14 cellular contexts compared by ENCODE assay signal in genomic region chr1:65691152-65691900, GRCh38.
DNase-seq lines count a peak whose midpoint lies in the region; ATAC-seq, FAIRE-seq and TF ChIP-seq lines count a peak whose summit lies in the region.
"Had no signal": no experiment of that assay in that cellular context is flagged by ENCODE, and none has a peak within 500 bp of the region (broad histone marks: within the 10 kb centered on the region; RNA-seq: fewer than 3 reads in every experiment).

No MANE protein-coding gene starts in this region.

- no peaks in the 10 kb centered on the region for H3K36me3 Mint-ChIP-seq in CD8-positive, alpha-beta T cell

- no peak for TF ChIP-seq RAD21 in K562 (CRISPR knock-in tag; conservative IDR thresholded peaks at IDR 0.05 in 1 of 2, IDR thresholded peaks at IDR 0.05 in 1 of 2)

- peaks cover 4% of the 10 kb centered on the region for H3K4me1 Mint-ChIP-seq in CD8-positive, alpha-beta T cell (ENCODE audit: low read depth)

- no peaks in the 10 kb centered on the region for H3K79me2 ChIP-seq in K562 (ENCODE audit: control insufficient read depth, insufficient read depth, low read length)

- H3K36me3 ChIP-seq in right atrium auricular region: no peaks in the 10 kb centered on the region
- H3K36me3 ChIP-seq in K562 (ENCODE audit: control insufficient read depth, insufficient read depth, low read length): no peaks in the 10 kb centered on the region
- no peaks in the 10 kb centered on the region for H3K36me3 ChIP-seq in aorta (ENCODE audit: control insufficient read depth in 1 of 2, insufficient read depth in 2 of 2, low read length in 1 of 2)
- no peaks in the 10 kb centered on the region for H3K36me3 ChIP-seq in mucosa of descending colon (ENCODE audit: low read depth)
- H3K36me3 ChIP-seq in CD8-positive, alpha-beta T cell (ENCODE audit: insufficient read depth, low read length): no peaks in the 10 kb centered on the region
- H3K36me3 ChIP-seq: Peyer's patch had no signal

- no peak overlapping the region for H3K27ac Mint-ChIP-seq in CD8-positive, alpha-beta T cell
- H3K27ac Mint-ChIP-seq: WTC11 had no signal

- no peak for FAIRE-seq in K562 (lab: Jason Lieb, UNC)
- no peak for FAIRE-seq in RCC 7860 (lab: Jason Lieb, UNC)
- FAIRE-seq: endometrium, G401.6 had no signal

- peak; percentile 62 for ATAC-seq in Right ventricle myocardium superior (ENCODE audit: poor library complexity)
- no peak for ATAC-seq in K562
- ATAC-seq in aorta (ENCODE audit: low FRiP score): peak; percentile 12
- ATAC-seq in mucosa of descending colon: no peak
- no peak for ATAC-seq in CD8-positive, alpha-beta T cell
- ATAC-seq: WTC11 had no signal

- no peak for TF ChIP-seq POLR2A in K562 (conservative IDR thresholded peaks at IDR 0.05)

- H3K4me3 Mint-ChIP-seq in CD8-positive, alpha-beta T cell: no peak overlapping the region
- H3K4me3 Mint-ChIP-seq: WTC11 had no signal

- no peaks in the 10 kb centered on the region for H3K9me3 ChIP-seq in right atrium auricular region
- no peaks in the 10 kb centered on the region for H3K9me3 ChIP-seq in K562 (replicated peaks; ENCODE audit: control insufficient read depth, insufficient read depth, low read depth, low read length)
- no peaks in the 10 kb centered on the region for H3K9me3 ChIP-seq in aorta (ENCODE audit: control insufficient read depth, low read length)
- no peaks in the 10 kb centered on the region for H3K9me3 ChIP-seq in mucosa of descending colon
- H3K9me3 ChIP-seq in CD8-positive, alpha-beta T cell (ENCODE audit: low read length): no peaks in the 10 kb centered on the region
- H3K9me3 ChIP-seq: Peyer's patch had no signal

- peak overlapping the region in 1 of 2 donors; percentile 29 for H3K27ac ChIP-seq in right atrium auricular region
- no peak overlapping the region for H3K27ac ChIP-seq in K562 (ENCODE audit: extremely low read depth, low read depth, low read length)
- peak overlapping the region in 1 of 2 donors; percentile 48 for H3K27ac ChIP-seq in aorta (ENCODE audit: low read depth in 1 of 2, low read length in 2 of 2)
- H3K27ac ChIP-seq in CD8-positive, alpha-beta T cell (ENCODE audit: low read depth, low read length): no peak overlapping the region
- H3K27ac ChIP-seq: Peyer's patch had no signal

- CTCF ChIA-PET in K562 (lab: Yijun Ruan, JAX; ENCODE audit: low intra/inter-chr PET ratio): no interaction called here
- CTCF ChIA-PET in CD8-positive, alpha-beta T cell (lab: Charles Lee): interaction anchor here (0.8 to 1.6 kb wide), 3 partner anchors 12 to 476 kb away, joined by 3 to 6 read pairs (median 5); no protein-coding TSS in a partner anchor

- no TSS peak for BruUV-seq in K562 (replicated peaks; lab: Mats Ljungman, UMichigan)

- POLR2A ChIA-PET in K562 (lab: Yijun Ruan, JAX): interaction anchor here (0.7 to 1.1 kb wide), 6 partner anchors 13 to 1459 kb away, joined by 3 to 4 read pairs (median 3); partner anchors contain the start of genes LEPR and LEPROT
- POLR2A ChIA-PET in CD8-positive, alpha-beta T cell (lab: Charles Lee): no interaction called here

- no peak overlapping the region for H3K9ac ChIP-seq in K562 (ENCODE audit: insufficient read depth in 1 of 2, low read depth in 2 of 2, low read length in 2 of 2)

- no peaks in the 10 kb centered on the region for H3K27me3 ChIP-seq in right atrium auricular region
- H3K27me3 ChIP-seq in K562 (ENCODE audit: control insufficient read depth in 2 of 2, insufficient read depth in 2 of 2, low read length in 2 of 2): no peaks in the 10 kb centered on the region
- no peaks in the 10 kb centered on the region for H3K27me3 ChIP-seq in aorta (ENCODE audit: control insufficient read depth in 1 of 2, insufficient read depth in 2 of 2, low read length in 1 of 2)
- H3K27me3 ChIP-seq in CD8-positive, alpha-beta T cell (ENCODE audit: insufficient read depth, low read length): no peaks in the 10 kb centered on the region
- H3K27me3 ChIP-seq: Peyer's patch had no signal

- TF ChIP-seq CTCF in right atrium auricular region (IDR thresholded peaks at IDR 0.05) (no peak), K562 (IDR thresholded peaks at IDR 0.05 in 2 of 3, conservative IDR thresholded peaks at IDR 0.05 in 1 of 3; ENCODE audit: insufficient read depth in 2 of 3, low read depth in 1 of 3, low read length in 3 of 3) (no peak), mucosa of descending colon (IDR thresholded peaks at IDR 0.05) (no peak)
- TF ChIP-seq CTCF in CD8-positive, alpha-beta T cell (IDR thresholded peaks at IDR 0.05): no peak

- H3K4me3 ChIP-seq in right atrium auricular region (no peak overlapping the region), K562 (no peak overlapping the region), aorta (ENCODE audit: low read length in 2 of 2) (no peak overlapping the region), mucosa of descending colon (no peak overlapping the region)
- no peak overlapping the region for H3K4me3 ChIP-seq in CD8-positive, alpha-beta T cell (ENCODE audit: low read depth, low read length)
- H3K4me3 ChIP-seq: Peyer's patch, skin epidermis had no signal

- no peak for TF ChIP-seq EP300 in K562 (IDR thresholded peaks at IDR 0.05; ENCODE audit: low read length)

- in situ Hi-C loops in K562 (cut with MboI): loop anchor here (10.0 kb wide), 1 partner anchor 257 kb away; no protein-coding TSS in a partner anchor

- no peaks in the 10 kb centered on the region for H3K9me3 Mint-ChIP-seq in CD8-positive, alpha-beta T cell

- no peaks in the 10 kb centered on the region for H4K20me1 ChIP-seq in K562 (replicated peaks; ENCODE audit: control insufficient read depth, insufficient read depth, low read length)

- no peaks in the 10 kb centered on the region for H3K9me1 ChIP-seq in K562 (ENCODE audit: control insufficient read depth, insufficient read depth, low read length)

- peak overlapping the region; percentile 17; the same call in 1 of the 2 replicates for H2AFZ ChIP-seq in K562 (ENCODE audit: low read depth, low read length)

- H3K4me2 ChIP-seq in K562 (ENCODE audit: insufficient read depth, low read length): no peak overlapping the region

- 35% methylated on average over 6 of the region's 6 CpGs for WGBS in K562 (ENCODE audit: insufficient coverage, low coverage, missing lambda C conversion rate)
- 13 to 14% methylated on average over 6 of the region's 6 CpGs for WGBS in aorta, 2 donors

- H3K27me3 Mint-ChIP-seq in CD8-positive, alpha-beta T cell (ENCODE audit: low read depth): peaks cover 7% of the 10 kb centered on the region

- H3K4me1 ChIP-seq in right atrium auricular region (peaks cover 0 to 19% of the 10 kb centered on the region in 2 donors), K562 (replicated peaks in 1 of 2; ENCODE audit: control insufficient read depth in 2 of 2, insufficient read depth in 2 of 2, low read length in 2 of 2) (peaks cover 0 to 11% of the 10 kb centered on the region in 2 experiments; a peak in 2 of 5 replicates), aorta (ENCODE audit: control insufficient read depth in 1 of 2, insufficient read depth in 2 of 2, low read length in 2 of 2) (peaks cover 3 to 5% of the 10 kb centered on the region in 2 donors), mucosa of descending colon (ENCODE audit: low read depth) (no peaks in the 10 kb centered on the region)
- peaks cover 8% of the 10 kb centered on the region for H3K4me1 ChIP-seq in CD8-positive, alpha-beta T cell (ENCODE audit: insufficient read depth, low read length)

- intact Hi-C loops in Right ventricle myocardium superior (cut with DNase I): no loop called here
- intact Hi-C loops in K562 (cut with micrococcal nuclease): no loop called here
- intact Hi-C loops in aorta (cut with DNase I): no loop called here
- intact Hi-C loops in mucosa of descending colon (cut with DNase I, micrococcal nuclease): no loop called here
- intact Hi-C loops in CD8-positive, alpha-beta T cell (cut with DNase I, micrococcal nuclease): no loop called here

- DNase-seq in Right ventricle myocardium superior (no peak), right atrium auricular region (ENCODE audit: low spot score) (no peak), K562 (ENCODE audit: extremely low read depth in 1 of 4, low spot score in 3 of 4) (no peak), midbrain (lab: John Stamatoyannopoulos, UW) (peak; percentile 72), aorta (no peak), mucosa of descending colon (no peak), RCC 7860 (ENCODE audit: low spot score) (no peak)
- no peak for DNase-seq in CD8-positive, alpha-beta T cell
- DNase-seq: NCI-H2081 treated with DMSO at 0.1 percent for 48 hours, Peyer's patch had no signal

TF ChIP-seq in K562, 482 proteins besides CTCF, POLR2A, EP300 and RAD21:
- no peak for TF ChIP-seq HMGN3 (IDR thresholded peaks at IDR 0.05; ENCODE audit: borderline replicate concordance, extremely low read depth, insufficient read length, low read depth, low read length)
- TF ChIP-seq CEBPB (tag; IDR thresholded peaks at IDR 0.05): peak; percentile 57
- TF ChIP-seq KLF1 (tag; IDR thresholded peaks at IDR 0.05): no peak
- no peak for TF ChIP-seq ZNF384 (IDR thresholded peaks at IDR 0.05; ENCODE audit: low read depth, low read length)
- no peak for TF ChIP-seq NRF1 (conservative IDR thresholded peaks at IDR 0.05 in 1 of 2, IDR thresholded peaks at IDR 0.05 in 1 of 2)
- TF ChIP-seq CEBPG (CRISPR knock-in tag; IDR thresholded peaks at IDR 0.05): no peak
- peak in 1 of 2 experiments; percentile 36; a peak in 2 of 4 replicates for TF ChIP-seq CEBPG (tag; conservative IDR thresholded peaks at IDR 0.05 in 1 of 2, IDR thresholded peaks at IDR 0.05 in 1 of 2)
- TF ChIP-seq ZNF77 (CRISPR knock-in tag; IDR thresholded peaks at IDR 0.05): no peak
- TF ChIP-seq ZNF354B (CRISPR knock-in tag; IDR thresholded peaks at IDR 0.05): no peak
- peak; percentile 96 for TF ChIP-seq SPI1 (IDR thresholded peaks at IDR 0.05; ENCODE audit: borderline replicate concordance, low read depth, low read length)

Comparison
In these comparisons a context has a peak if more than half of its experiments do, and no peak if none do; other contexts are left out.
1. ATAC-seq: peak in Right ventricle myocardium superior (single experiment) and aorta (single experiment); none in K562 (single experiment), mucosa of descending colon (single experiment) and CD8-positive, alpha-beta T cell (single experiment).